In genomic region chr17:76726231-76726765, GRCh38 we compare ENCODE assay signal across 8 cellular contexts. TPM values are rescaled to one million over a fixed set of nuclear protein-coding genes. Genes with fewer than 3 reads are reported as not detected.
DNase-seq lines count a peak whose midpoint lies in the region; ATAC-seq and TF ChIP-seq lines count a peak whose summit lies in the region.

JMJD6 (minus strand) TSS chr17:76726606; CDS start chr17:76726475, 131 bp downstream.

- TF ChIP-seq POLR2A in right lobe of liver (IDR thresholded peaks at IDR 0.05), result peak; percentile 95

- peak within 1 kb of the TSS; percentile 87 to 99 (median 95) for H3K4me2 ChIP-seq in BLaER1 treated with 17β-estradiol and CSF1 and Interleukin-3, amounts not matched to agents 10 nM and 100 nM

- DNase-seq in NCI-H2227 (lab: John Stamatoyannopoulos, UW; ENCODE audit: unreplicated experiment), result peak; percentile 97
- peak; percentile 83 for DNase-seq in activated B cell treated with CpG ODN at 0.5 μM for 24 hours
- peak; percentile 78 to 95 for DNase-seq in dermis microvascular lymphatic vessel endothelial cell (ENCODE audit: low read depth in 2 of 2)
- peak; percentile 97 to 99 (median 98) for DNase-seq in right lobe of liver
- DNase-seq in stimulated activated CD4-positive, alpha-beta T cell treated with anti-CD3 and anti-CD28 coated beads, Interleukin-4, amount 100 ng/mL, for 1 hour, result peak; percentile 93

- peak within 1 kb of the TSS; percentile 79 to 99 (median 88) for H3K4me3 ChIP-seq in BLaER1 treated with 17β-estradiol and CSF1 and Interleukin-3, amounts not matched to agents 10 nM and 100 nM
- peak within 1 kb of the TSS; percentile 92 to 100 (median 93) for H3K4me3 ChIP-seq in right lobe of liver

- H3K27ac ChIP-seq in BLaER1 treated with 17β-estradiol and CSF1 and Interleukin-3, amounts not matched to agents 10 nM and 100 nM, result peak within 1 kb of the TSS; percentile 84 to 99 (median 97)
- H3K27ac ChIP-seq in right lobe of liver, result peak within 1 kb of the TSS; percentile 98 to 99 (median 99)

- H3K9me3 Mint-ChIP-seq in activated B cell treated with CpG ODN at 0.5 μM for 24 hours, result no peaks in the 10 kb centered on the region

- ATAC-seq in GM19025 (IDR thresholded peaks at IDR 0.05; ENCODE audit: low read depth, unreplicated experiment), result peak; percentile 64
- ATAC-seq in HG03175 (IDR thresholded peaks at IDR 0.05; ENCODE audit: unreplicated experiment), result peak; percentile 78
- ATAC-seq in activated B cell treated with CpG ODN at 0.5 μM for 24 hours (ENCODE audit: low read depth), result peak; percentile 75
- peak; percentile 87 to 95 (median 90) for ATAC-seq in right lobe of liver

- no peak for TF ChIP-seq CTCF in activated B cell treated with CpG ODN at 0.5 μM for 24 hours (IDR thresholded peaks at IDR 0.05)
- no peak for TF ChIP-seq CTCF in right lobe of liver (IDR thresholded peaks at IDR 0.05)

- 0% methylated on average over 7 of the region's 59 CpGs for WGBS in right lobe of liver (ENCODE audit: insufficient coverage, low coverage, low lambda C conversion rate, missing lambda C conversion rate)

- H3K27me3 ChIP-seq in BLaER1 treated with 17β-estradiol and CSF1 and Interleukin-3, amounts not matched to agents 10 nM and 100 nM, result no peaks in the 10 kb centered on the region
- no peaks in the 10 kb centered on the region for H3K27me3 ChIP-seq in right lobe of liver

- POLR2A ChIA-PET in activated B cell treated with CpG ODN at 0.5 μM for 24 hours (lab: Charles Lee), result interaction anchor here (0.6 to 6.0 kb wide), 11 partner anchors 10 to 830 kb away, joined by 3 to 218 read pairs (median 5); partner anchors contain the start of genes MFSD11, SRSF2 and TRIM65

- peak within 1 kb of the TSS; percentile 96 for H3K4me3 Mint-ChIP-seq in activated B cell treated with CpG ODN at 0.5 μM for 24 hours

- no peaks in the 10 kb centered on the region for H3K27me3 Mint-ChIP-seq in activated B cell treated with CpG ODN at 0.5 μM for 24 hours

- H3K4me1 ChIP-seq in BLaER1 treated with 17β-estradiol and CSF1 and Interleukin-3, amounts not matched to agents 10 nM and 100 nM, result peaks cover 70 to 81% (median 75%) of the 10 kb centered on the region in 10 experiments
- H3K4me1 ChIP-seq in right lobe of liver, result peaks cover 0 to 18% (median 9%) of the 10 kb centered on the region in 4 donors

- H3K9ac ChIP-seq in BLaER1 treated with 17β-estradiol and CSF1 and Interleukin-3, amounts not matched to agents 10 nM and 100 nM, result peak within 1 kb of the TSS; percentile 86 to 99 (median 96)

- H3K9me3 ChIP-seq in BLaER1 treated with 17β-estradiol and CSF1 and Interleukin-3, amounts not matched to agents 10 nM and 100 nM (replicated peaks in 1 of 11), result no peaks in the 10 kb centered on the region
- no peaks in the 10 kb centered on the region for H3K9me3 ChIP-seq in right lobe of liver

- peaks cover 27 to 91% (median 71%) of the 10 kb centered on the region in 11 experiments; a peak in 20 of 22 replicates for H4K20me1 ChIP-seq in BLaER1 treated with 17β-estradiol and CSF1 and Interleukin-3, amounts not matched to agents 10 nM and 100 nM

- H3K4me1 Mint-ChIP-seq in activated B cell treated with CpG ODN at 0.5 μM for 24 hours, result peaks cover 48% of the 10 kb centered on the region

- peaks cover 68% of the 10 kb centered on the region for H3K36me3 Mint-ChIP-seq in activated B cell treated with CpG ODN at 0.5 μM for 24 hours (ENCODE audit: low read depth)

- H3K27ac Mint-ChIP-seq in activated B cell treated with CpG ODN at 0.5 μM for 24 hours, result peak within 1 kb of the TSS; percentile 95

- H3K36me3 ChIP-seq in BLaER1 treated with 17β-estradiol and CSF1 and Interleukin-3, amounts not matched to agents 10 nM and 100 nM, result peaks cover 45 to 62% (median 57%) of the 10 kb centered on the region in 11 experiments
- peaks cover 4 to 42% (median 22%) of the 10 kb centered on the region in 4 donors for H3K36me3 ChIP-seq in right lobe of liver

- intact Hi-C loops in activated B cell treated with CpG ODN at 0.5 μM for 24 hours (cut with micrococcal nuclease), result loop anchor here (1.0 to 10.0 kb wide), 9 partner anchors 11 to 1233 kb away; partner anchors contain the start of genes PRPSAP1, SEC14L1, SRSF2 and TNRC6C
- intact Hi-C loops in right lobe of liver (cut with DNase I), result no loop called here

- CTCF ChIA-PET in activated B cell treated with CpG ODN at 0.5 μM for 24 hours (lab: Charles Lee), result no interaction called here

RNA-seq across cellular contexts. Expression of gene JMJD6, which starts in this region (rescaled TPM):
- 32.7 and 33.1 TPM in 2 replicates for total RNA-seq in activated B cell treated with CpG ODN at 0.5 μM for 24 hours
- total RNA-seq in dermis microvascular lymphatic vessel endothelial cell, result 11.7 and 15.7 TPM in 2 replicates
- total RNA-seq in right lobe of liver, result 10 to 100 TPM in 5 of 6 experiments, 1 to 10 TPM in 1; 10.0 to 15.8 (median 11.1) TPM

Comparison
In these comparisons a context has a peak if more than half of its experiments do, and no peak if none do; other contexts are left out.
1. Peak in every context shown above with its lines: DNase-seq, ATAC-seq, H3K4me3 ChIP-seq and H3K27ac ChIP-seq.